In genomic region chr22:30299322-30299721, GRCh38 we compare ENCODE assay signal across 19 cellular contexts. TPM values are rescaled to one million over a fixed set of nuclear protein-coding genes. Genes with fewer than 3 reads are reported as not detected.
DNase-seq lines count a peak whose midpoint lies in the region; ATAC-seq and TF ChIP-seq lines count a peak whose summit lies in the region.
"Had no signal": no experiment of that assay in that cellular context is flagged by ENCODE, and none has a peak within 500 bp of the region (broad histone marks: within the 10 kb centered on the region; RNA-seq: fewer than 3 reads in every experiment).

No MANE protein-coding gene starts in this region.

- intact Hi-C loops in prostate gland (cut with DNase I) = no loop called here
- intact Hi-C loops in head of caudate nucleus (cut with DNase I) = no loop called here

- no peaks in the 10 kb centered on the region for H3K27me3 ChIP-seq in prostate gland (replicated peaks; ENCODE audit: insufficient read depth)
- H3K27me3 ChIP-seq: adrenal gland had no signal

- H3K9me3 ChIP-seq in T-helper 17 cell (ENCODE audit: control insufficient read depth, low read length, poor library complexity, severe bottlenecking) (no peaks in the 10 kb centered on the region), prostate gland (no peaks in the 10 kb centered on the region)
- H3K9me3 ChIP-seq: adrenal gland had no signal

- ATAC-seq in T-helper 17 cell (no peak), GM21515 (IDR thresholded peaks at IDR 0.05; ENCODE audit: unreplicated experiment) (no peak)
- ATAC-seq: activated T-helper 17 cell treated with anti-CD3 and anti-CD28 coated beads, Interleukin-2, amount 50 U/mL, for 72 hours had no signal

- peak overlapping the region; percentile 83 for H3K27ac Mint-ChIP-seq in T-helper 17 cell
- H3K27ac Mint-ChIP-seq: dendritic cell treated with granulocyte-macrophage colony-stimulating factor and Interleukin-4, amounts not matched to agents 40 ng/mL and 50 ng/mL, for 4 days had no signal

- no peak for TF ChIP-seq POLR2A in prostate gland (IDR thresholded peaks at IDR 0.05)

- TF ChIP-seq CTCF in 22Rv1 (IDR thresholded peaks at IDR 0.05) = no peak
- TF ChIP-seq CTCF in C4-2B (conservative IDR thresholded peaks at IDR 0.05) = no peak
- TF ChIP-seq CTCF in prostate gland (IDR thresholded peaks at IDR 0.05) = no peak

- H3K27ac ChIP-seq in 22Rv1 = peak overlapping the region; percentile 77
- H3K27ac ChIP-seq in C4-2B = peak overlapping the region; percentile 85
- H3K27ac ChIP-seq in prostate gland = peak overlapping the region; percentile 91

- H3K36me3 Mint-ChIP-seq in T-helper 17 cell (ENCODE audit: low read depth) = peaks cover 4% of the 10 kb centered on the region

- peaks cover 52% of the 10 kb centered on the region for H3K4me1 ChIP-seq in prostate gland (replicated peaks)

- no peak for DNase-seq in T-helper 17 cell
- no peak for DNase-seq in prostate gland (ENCODE audit: low spot score)
- DNase-seq in head of caudate nucleus = no peak
- no peak for DNase-seq in GOT3 (lab: John Stamatoyannopoulos, UW)
- DNase-seq: activated CD4-positive, CD25-positive, alpha-beta regulatory T cell treated with anti-CD3 and anti-CD28 coated beads, Interleukin-2, amount 50 U/mL, for 72 hours; adrenal gland; HCEC 1CT; NCI-H1092; nucleus accumbens; stimulated activated CD4-positive, alpha-beta T cell treated with anti-CD3 and anti-CD28 coated beads, Interleukin-12 subunit alpha, Interleukin-12 subunit beta, amount 100 ng/mL, for 4 hours; substantia nigra had no signal

- no peak overlapping the region for H3K4me3 Mint-ChIP-seq in T-helper 17 cell
- H3K4me3 Mint-ChIP-seq: activated T-helper 17 cell treated with anti-CD3 and anti-CD28 coated beads, Interleukin-2, amount 50 U/mL, for 72 hours; dendritic cell treated with granulocyte-macrophage colony-stimulating factor and Interleukin-4, amounts not matched to agents 40 ng/mL and 50 ng/mL, for 4 days had no signal

- WGBS in prostate gland = 73% methylated on average over 13 of the region's 13 CpGs

- H3K27me3 Mint-ChIP-seq in T-helper 17 cell = no peaks in the 10 kb centered on the region
- H3K27me3 Mint-ChIP-seq: activated T-helper 17 cell treated with anti-CD3 and anti-CD28 coated beads, Interleukin-2, amount 50 U/mL, for 72 hours; dendritic cell treated with granulocyte-macrophage colony-stimulating factor and Interleukin-4, amounts not matched to agents 40 ng/mL and 50 ng/mL, for 4 days had no signal

- H3K4me3 ChIP-seq in prostate gland = no peak overlapping the region
- H3K4me3 ChIP-seq: adrenal gland, lung had no signal

- H3K36me3 ChIP-seq in prostate gland = peaks cover 0 to 12% of the 10 kb centered on the region in 2 donors

- peaks cover 52% of the 10 kb centered on the region for H3K4me1 Mint-ChIP-seq in T-helper 17 cell

RNA-seq across cellular contexts. Expression of gene CASTOR1, which starts 10.0 kb away (rescaled TPM):
- total RNA-seq in T-helper 17 cell (10 to 100 TPM; 10.6 to 12.4 TPM), prostate gland (10 to 100 TPM; 27.2 to 33.2 TPM)

RNA-seq across cellular contexts. Expression of gene TBC1D10A, which starts 27.4 kb away (rescaled TPM):
- total RNA-seq in T-helper 17 cell = 10 to 100 TPM; 46.9 to 63.1 TPM
- 10 to 100 TPM; 46.1 to 51.2 TPM for total RNA-seq in prostate gland

RNA-seq across cellular contexts. Expression of gene OSM, which starts 32.7 kb away (rescaled TPM):
- total RNA-seq in T-helper 17 cell (10 to 100 TPM; 29.1 to 35.2 TPM), prostate gland (1 to 10 TPM in 1 of 2 donors, not detected in 1; 2.5 TPM)
- total RNA-seq: LHCN-M2, renal cortical epithelial cell had no signal

RNA-seq across cellular contexts. Expression of gene LIF, which starts 52.8 kb away (rescaled TPM):
- total RNA-seq in T-helper 17 cell (1 to 10 TPM; 1.8 to 5.3 TPM), prostate gland (under 1 TPM; 0.40 to 0.59 TPM)

RNA-seq across cellular contexts. Expression of gene SF3A1, which starts 57.4 kb away (rescaled TPM):
- 100 to 1,000 TPM; 317 to 372 TPM for total RNA-seq in T-helper 17 cell
- total RNA-seq in prostate gland = 100 to 1,000 TPM; 108 to 134 TPM

Comparison
In these comparisons a context has a peak if more than half of its experiments do, and no peak if none do; other contexts are left out.
1. RNA of gene OSM, which starts 32.7 kb away (total RNA-seq): 29.1 to 35.2 TPM in T-helper 17 cell; 2.5 TPM in prostate gland; every median in the first group is over 4 times any median in the second.
2. Peak in every context shown above with its lines, with median percentiles within 50 percentile points of each other: H3K27ac ChIP-seq.